1 cellular context compared by ENCODE assay signal in genomic region chr3:62361261-62361660, GRCh38.
TF ChIP-seq lines count a peak whose summit lies in the region.

No MANE protein-coding gene starts in this region.

TF ChIP-seq in SK-N-SH, 30 proteins besides CTCF, POLR2A, EP300 and RAD21 (continued from another document):
- no peak for TF ChIP-seq REST (IDR thresholded peaks at IDR 0.05; ENCODE audit: low read depth, low read length)
- no peak for TF ChIP-seq NFIC (IDR thresholded peaks at IDR 0.05; ENCODE audit: borderline replicate concordance)
- no peak for TF ChIP-seq JUND (IDR thresholded peaks at IDR 0.05)
